9 cellular contexts compared by ENCODE assay signal in the genomic region with DNA sequence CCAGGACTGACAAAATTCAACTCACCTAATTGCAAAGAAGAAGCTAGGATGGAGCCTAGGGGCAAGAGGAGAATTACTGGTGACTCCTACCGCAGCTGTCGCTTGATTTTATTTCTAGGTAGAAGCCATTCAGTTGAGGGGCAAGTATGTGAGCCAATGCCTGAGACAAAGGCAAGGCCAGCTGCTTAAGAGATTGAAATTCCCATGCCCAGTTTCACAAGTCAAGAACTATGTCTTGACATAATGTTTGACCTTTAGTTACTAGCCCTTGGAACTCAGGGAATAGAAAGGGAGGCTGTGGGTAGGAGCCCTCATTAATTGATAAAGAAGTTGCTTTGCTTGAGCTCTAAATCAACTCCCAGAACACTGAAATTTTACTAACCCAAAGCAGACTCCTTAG. TPM values are rescaled to one million over a fixed set of nuclear protein-coding genes. Genes with fewer than 3 reads are reported as not detected.
"Had no signal": no experiment of that assay in that cellular context is flagged by ENCODE, and none has a peak within 500 bp of the region (broad histone marks: within the 10 kb centered on the region; RNA-seq: fewer than 3 reads in every experiment).

No MANE protein-coding gene starts in this region.

- FAIRE-seq: HepG2, HTR-8/SVneo, K562 had no signal

- H3K27ac Mint-ChIP-seq: IgD-negative memory B cell had no signal

- ATAC-seq: HepG2, K562 had no signal

- H3K9me3 Mint-ChIP-seq: IgD-negative memory B cell had no signal

- H3K4me1 Mint-ChIP-seq: IgD-negative memory B cell had no signal

- H3K27ac ChIP-seq: HL-60 had no signal

- H3K4me3 ChIP-seq: K562 had no signal

- H3K36me3 Mint-ChIP-seq: IgD-negative memory B cell had no signal

- H3K4me3 Mint-ChIP-seq: IgD-negative memory B cell had no signal

- DNase-seq: IMR-90, KBM-7, KG1 had no signal

RNA-seq across cellular contexts. Expression of gene GPR63, which starts 54.0 kb away (rescaled TPM):
- total RNA-seq: HT-29 had no signal
- polyA plus RNA-seq: IgD-negative memory B cell had no signal
